Comparison of ENCODE assay signal across 16 cellular contexts in genomic region chr21:43585514-43585913, GRCh38.
DNase-seq lines count a peak whose midpoint lies in the region; ATAC-seq and TF ChIP-seq lines count a peak whose summit lies in the region.
"Had no signal": no experiment of that assay in that cellular context is flagged by ENCODE, and none has a peak within 500 bp of the region (broad histone marks: within the 10 kb centered on the region; RNA-seq: fewer than 3 reads in every experiment).

No MANE protein-coding gene starts in this region.

- H3K4me2 ChIP-seq in PC-3 (ENCODE audit: low read length): peak overlapping the region; percentile 23

- intact Hi-C loops in PC-3 (cut with micrococcal nuclease): no loop called here

- H3K9ac ChIP-seq in PC-3 (ENCODE audit: low read length) (peak overlapping the region; percentile 53), endodermal cell (ENCODE audit: extremely low read depth, low read length, poor library complexity, severe bottlenecking) (no peak overlapping the region)

- TF ChIP-seq EP300 in suprapubic skin (IDR thresholded peaks at IDR 0.05): no peak

- H2AFZ ChIP-seq in PC-3 (ENCODE audit: low read length): peak overlapping the region; percentile 8; the same call in 1 of the 2 replicates

- H3K4me3 ChIP-seq in PC-3 (ENCODE audit: low read length) (no peak overlapping the region), endodermal cell (ENCODE audit: low read length) (no peak overlapping the region), lung (no peak overlapping the region), suprapubic skin (no peak overlapping the region)
- H3K4me3 ChIP-seq: ovary had no signal

- no peak for TF ChIP-seq CTCF in PC-3 (conservative IDR thresholded peaks at IDR 0.05; ENCODE audit: low read depth, low read length)
- TF ChIP-seq CTCF in endodermal cell (conservative IDR thresholded peaks at IDR 0.05): no peak
- no peak for TF ChIP-seq CTCF in lung (IDR thresholded peaks at IDR 0.05; ENCODE audit: control extremely low read depth, extremely low read depth)
- no peak for TF ChIP-seq CTCF in suprapubic skin (IDR thresholded peaks at IDR 0.05)

- no peaks in the 10 kb centered on the region for H3K9me3 ChIP-seq in PC-3 (ENCODE audit: low read length)
- H3K9me3 ChIP-seq in endodermal cell (ENCODE audit: control insufficient read depth, low read length): no peaks in the 10 kb centered on the region
- no peaks in the 10 kb centered on the region for H3K9me3 ChIP-seq in lung (ENCODE audit: control insufficient read depth in 2 of 2, insufficient read depth in 1 of 2, low read length in 1 of 2)
- H3K9me3 ChIP-seq in suprapubic skin: no peaks in the 10 kb centered on the region
- H3K9me3 ChIP-seq: ovary had no signal

- H3K27me3 ChIP-seq in PC-3 (ENCODE audit: low read length) (no peaks in the 10 kb centered on the region), endodermal cell (ENCODE audit: control insufficient read depth, insufficient read depth, low read length, poor library complexity, severe bottlenecking) (no peaks in the 10 kb centered on the region), lung (ENCODE audit: control insufficient read depth, insufficient read depth) (no peaks in the 10 kb centered on the region), suprapubic skin (no peaks in the 10 kb centered on the region)
- H3K27me3 ChIP-seq: ovary had no signal

- H4K20me1 ChIP-seq in PC-3 (ENCODE audit: low read length): no peaks in the 10 kb centered on the region

- H3K27ac ChIP-seq in PC-3 (ENCODE audit: low read length) (peak overlapping the region; percentile 96), endodermal cell (ENCODE audit: low read depth, low read length) (peak overlapping the region; percentile 61), lung (ENCODE audit: low read depth in 1 of 2, low read length in 1 of 2) (peak overlapping the region; percentile 83 to 93), suprapubic skin (peak overlapping the region; percentile 80)

- H3K9me3 Mint-ChIP-seq in endodermal cell: no peaks in the 10 kb centered on the region
- H3K9me3 Mint-ChIP-seq: CD4-positive, alpha-beta T cell; IgD-negative memory B cell had no signal

- peaks cover 3% of the 10 kb centered on the region for H3K27me3 Mint-ChIP-seq in endodermal cell (ENCODE audit: insufficient read depth)
- H3K27me3 Mint-ChIP-seq: CD4-positive, alpha-beta T cell had no signal

- H3K4me1 ChIP-seq in PC-3 (ENCODE audit: insufficient read depth, low read length) (peaks cover 44% of the 10 kb centered on the region), endodermal cell (ENCODE audit: control insufficient read depth, insufficient read depth, low read length) (no peaks in the 10 kb centered on the region), lung (ENCODE audit: control insufficient read depth in 2 of 2, insufficient read depth in 2 of 2, low read length in 2 of 2) (peaks cover 4% of the 10 kb centered on the region in 2 donors), suprapubic skin (peaks cover 10% of the 10 kb centered on the region)

- H3K9me2 ChIP-seq in PC-3 (replicated peaks; ENCODE audit: low read length): no peaks in the 10 kb centered on the region

- H3K36me3 Mint-ChIP-seq in endodermal cell (ENCODE audit: low read depth): no peaks in the 10 kb centered on the region
- H3K36me3 Mint-ChIP-seq: IgD-negative memory B cell had no signal

- no peak overlapping the region for H3K4me3 Mint-ChIP-seq in endodermal cell
- H3K4me3 Mint-ChIP-seq: CD4-positive, alpha-beta T cell; IgD-negative memory B cell had no signal

- no peaks in the 10 kb centered on the region for H3K79me2 ChIP-seq in PC-3 (ENCODE audit: low read length)

- no peak for DNase-seq in PC-3
- DNase-seq in endodermal cell: no peak
- DNase-seq in lung (ENCODE audit: low spot score): no peak
- DNase-seq in suprapubic skin (ENCODE audit: low spot score in 2 of 2): no peak
- DNase-seq in NCI-H146 treated with DMSO at 0.1 percent for 48 hours (lab: John Stamatoyannopoulos, UW; ENCODE audit: unreplicated experiment): no peak
- DNase-seq in stimulated activated CD8-positive, alpha-beta memory T cell treated with anti-CD3 and anti-CD28 coated beads, Interleukin-4, amount 100 ng/mL, for 48 hours: no peak
- DNase-seq in NCI-H446 (lab: John Stamatoyannopoulos, UW): no peak
- DNase-seq: activated CD4-positive, alpha-beta T cell treated with anti-CD3 and anti-CD28 coated beads, Interleukin-2, amount 50 U/mL, for 4 hours; activated naive CD4-positive, alpha-beta T cell treated with Interleukin-2 at 50 U/mL for 16 hours; CD4-positive, alpha-beta T cell; effector CD8-positive, alpha-beta T cell; NCI-H146; NK-92 treated with Interleukin-12 subunit alpha and Interleukin-12 subunit beta, amount 100 ng/mL, for 24 hours had no signal

- POLR2A ChIA-PET in PC-3 (lab: Charles Lee; ENCODE audit: unreplicated experiment): interaction anchor here (0.6 to 0.7 kb wide), 2 partner anchors 15 to 155 kb away, joined by 3 to 4 read pairs; no protein-coding TSS in a partner anchor

- no peaks in the 10 kb centered on the region for H3F3A ChIP-seq in PC-3 (ENCODE audit: low read length, unreplicated experiment)

- peaks cover 12% of the 10 kb centered on the region for H3K4me1 Mint-ChIP-seq in endodermal cell

- TF ChIP-seq POLR2A in suprapubic skin (IDR thresholded peaks at IDR 0.05): no peak

- TSS peak; percentile 65 for BruUV-seq in PC-3 (replicated peaks; lab: Mats Ljungman, UMichigan)

- CTCF ChIA-PET in PC-3 (lab: Charles Lee): interaction anchor here (1.0 kb wide), 1 partner anchor 33 kb away, joined by 6 read pairs; no protein-coding TSS in a partner anchor

- 96 to 97% methylated on average over 2 to 4 of the region's 4 CpGs for WGBS in endodermal cell (ENCODE audit: insufficient coverage in 1 of 2, insufficient read length in 1 of 2), 2 experiments
- WGBS in lung, 2 donors: 66 to 88% methylated on average over 4 of the region's 4 CpGs
- 90% methylated on average over 4 of the region's 4 CpGs for WGBS in suprapubic skin

- ATAC-seq in PC-3 (no peak), lung (ENCODE audit: insufficient read depth, low FRiP score) (no peak), HG02642 (IDR thresholded peaks at IDR 0.05; ENCODE audit: poor library complexity, unreplicated experiment) (no peak)

- H3K36me3 ChIP-seq in PC-3 (ENCODE audit: low read depth, low read length): no peaks in the 10 kb centered on the region
- H3K36me3 ChIP-seq in endodermal cell (ENCODE audit: control insufficient read depth, insufficient read depth, low read length): no peaks in the 10 kb centered on the region
- H3K36me3 ChIP-seq in lung (ENCODE audit: control insufficient read depth in 2 of 2, insufficient read depth in 2 of 2, low read length in 2 of 2): no peaks in the 10 kb centered on the region
- no peaks in the 10 kb centered on the region for H3K36me3 ChIP-seq in suprapubic skin
- H3K36me3 ChIP-seq: ovary had no signal

- H3K27ac Mint-ChIP-seq in endodermal cell: peak overlapping the region; percentile 87
- H3K27ac Mint-ChIP-seq: CD4-positive, alpha-beta T cell; IgD-negative memory B cell had no signal
